In genomic region chr4:7516773-7517144, GRCh38 we compare ENCODE assay signal across 1 cellular context.
TF ChIP-seq lines count a peak whose summit lies in the region.

No MANE protein-coding gene starts in this region.

TF ChIP-seq in GM23338, 12 proteins besides CTCF, POLR2A, EP300 and RAD21 (continued from another document):
- TF ChIP-seq, protein P1, sequence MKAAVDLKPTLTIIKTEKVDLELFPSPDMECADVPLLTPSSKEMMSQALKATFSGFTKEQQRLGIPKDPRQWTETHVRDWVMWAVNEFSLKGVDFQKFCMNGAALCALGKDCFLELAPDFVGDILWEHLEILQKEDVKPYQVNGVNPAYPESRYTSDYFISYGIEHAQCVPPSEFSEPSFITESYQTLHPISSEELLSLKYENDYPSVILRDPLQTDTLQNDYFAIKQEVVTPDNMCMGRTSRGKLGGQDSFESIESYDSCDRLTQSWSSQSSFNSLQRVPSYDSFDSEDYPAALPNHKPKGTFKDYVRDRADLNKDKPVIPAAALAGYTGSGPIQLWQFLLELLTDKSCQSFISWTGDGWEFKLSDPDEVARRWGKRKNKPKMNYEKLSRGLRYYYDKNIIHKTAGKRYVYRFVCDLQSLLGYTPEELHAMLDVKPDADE (IDR thresholded peaks at IDR 0.05): no peak
- no peak for TF ChIP-seq POLR2AphosphoS5 (IDR thresholded peaks at IDR 0.05; ENCODE audit: low read depth)
- no peak for TF ChIP-seq REST (IDR thresholded peaks at IDR 0.05; ENCODE audit: unreplicated experiment)
- no peak for TF ChIP-seq CREB1 (CRISPR knock-in tag; IDR thresholded peaks at IDR 0.05; ENCODE audit: low read depth)
- no peak for TF ChIP-seq STAT1 (IDR thresholded peaks at IDR 0.05; ENCODE audit: unreplicated experiment)
- no peak for TF ChIP-seq ZNF114 (CRISPR knock-in tag; IDR thresholded peaks at IDR 0.05)
- TF ChIP-seq NANOG (IDR thresholded peaks at IDR 0.05; ENCODE audit: borderline replicate concordance): no peak
- no peak for TF ChIP-seq EZH2 (IDR thresholded peaks at IDR 0.05; ENCODE audit: low read depth, unreplicated experiment)
- TF ChIP-seq EZH2phosphoT487 (IDR thresholded peaks at IDR 0.05; ENCODE audit: unreplicated experiment): no peak
- no peak for TF ChIP-seq ZNF331 (CRISPR knock-in tag; IDR thresholded peaks at IDR 0.05; ENCODE audit: low read depth)
